In the genomic region with DNA sequence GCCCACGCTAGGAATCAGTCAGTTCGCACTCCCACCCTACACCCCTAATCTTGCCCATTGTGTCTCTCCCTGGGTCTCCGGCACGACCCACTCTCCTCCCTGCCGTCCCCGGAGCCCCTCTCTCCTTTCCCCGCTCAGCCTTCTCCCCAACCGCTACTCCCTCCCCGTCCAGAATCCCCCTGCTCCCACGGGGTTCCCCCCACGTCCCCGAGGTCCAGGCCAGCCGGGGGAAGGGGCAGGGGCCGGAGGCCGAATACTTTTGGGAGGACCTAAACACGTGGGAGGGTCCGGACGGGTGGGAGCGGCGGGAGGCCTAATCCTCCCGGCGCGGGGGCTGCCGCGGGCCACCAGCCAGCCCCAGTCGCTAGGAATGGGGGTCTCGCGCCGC, we compare ENCODE assay signal across 1 cellular context.
TF ChIP-seq lines count a peak whose summit lies in the region.

No MANE protein-coding gene starts in this region.

TF ChIP-seq in HepG2, 621 proteins besides CTCF, POLR2A, EP300 and RAD21 (continued from another document):
- TF ChIP-seq, protein P1, sequence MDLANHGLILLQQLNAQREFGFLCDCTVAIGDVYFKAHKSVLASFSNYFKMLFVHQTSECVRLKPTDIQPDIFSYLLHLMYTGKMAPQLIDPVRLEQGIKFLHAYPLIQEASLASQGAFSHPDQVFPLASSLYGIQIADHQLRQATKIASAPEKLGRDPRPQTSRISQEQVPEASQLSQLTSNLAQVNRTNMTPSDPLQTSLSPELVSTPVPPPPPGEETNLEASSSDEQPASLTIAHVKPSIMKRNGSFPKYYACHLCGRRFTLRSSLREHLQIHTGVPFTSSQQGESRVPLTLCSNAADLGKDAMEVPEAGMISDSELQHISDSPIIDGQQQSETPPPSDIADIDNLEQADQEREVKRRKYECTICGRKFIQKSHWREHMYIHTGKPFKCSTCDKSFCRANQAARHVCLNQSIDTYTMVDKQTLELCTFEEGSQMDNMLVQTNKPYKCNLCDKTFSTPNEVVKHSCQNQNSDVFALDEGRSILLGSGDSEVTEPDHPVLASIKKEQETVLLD (CRISPR knock-in tag; IDR thresholded peaks at IDR 0.05; ENCODE audit: low read depth) = peak; percentile 33; the same call in 1 of the 2 replicates
- TF ChIP-seq PHF8 (CRISPR knock-in tag; IDR thresholded peaks at IDR 0.05) (peak; percentile 43; the same call in 1 of the 2 replicates), ZKSCAN8 (CRISPR knock-in tag; IDR thresholded peaks at IDR 0.05; ENCODE audit: borderline replicate concordance) (no peak), KDM3A (CRISPR knock-in tag; IDR thresholded peaks at IDR 0.05; ENCODE audit: low read depth) (no peak), SNAPC2 (CRISPR knock-in tag; IDR thresholded peaks at IDR 0.05) (no peak), ZNF441 (CRISPR knock-in tag; IDR thresholded peaks at IDR 0.05; ENCODE audit: borderline replicate concordance) (no peak), HNRNPLL (IDR thresholded peaks at IDR 0.05; ENCODE audit: low read depth, low read length, poor library complexity, severe bottlenecking) (no peak), SIX1 (CRISPR knock-in tag; IDR thresholded peaks at IDR 0.05; ENCODE audit: borderline replicate concordance) (no peak), AGO2 (optimal IDR thresholded peaks at IDR 0.05; ENCODE audit: low read depth, low read length) (peak; percentile 44), XRCC5 (optimal IDR thresholded peaks at IDR 0.05; ENCODE audit: low read length) (no peak), ZNF484 (CRISPR knock-in tag; IDR thresholded peaks at IDR 0.05; ENCODE audit: borderline replicate concordance, low read depth) (no peak), RBM39 (IDR thresholded peaks at IDR 0.05; ENCODE audit: low read depth, low read length, poor library complexity, severe bottlenecking) (peak; percentile 61), MBNL3 (CRISPR knock-in tag; conservative IDR thresholded peaks at IDR 0.05) (no peak), RFX1 (IDR thresholded peaks at IDR 0.05) (no peak), ZNF34 (CRISPR knock-in tag; IDR thresholded peaks at IDR 0.05; ENCODE audit: borderline replicate concordance) (no peak), ZNF678 (CRISPR knock-in tag; IDR thresholded peaks at IDR 0.05) (no peak), ZFP36L2 (CRISPR knock-in tag; IDR thresholded peaks at IDR 0.05) (no peak), NKX3-1 (CRISPR knock-in tag; IDR thresholded peaks at IDR 0.05) (no peak)
- TF ChIP-seq, protein P2, sequence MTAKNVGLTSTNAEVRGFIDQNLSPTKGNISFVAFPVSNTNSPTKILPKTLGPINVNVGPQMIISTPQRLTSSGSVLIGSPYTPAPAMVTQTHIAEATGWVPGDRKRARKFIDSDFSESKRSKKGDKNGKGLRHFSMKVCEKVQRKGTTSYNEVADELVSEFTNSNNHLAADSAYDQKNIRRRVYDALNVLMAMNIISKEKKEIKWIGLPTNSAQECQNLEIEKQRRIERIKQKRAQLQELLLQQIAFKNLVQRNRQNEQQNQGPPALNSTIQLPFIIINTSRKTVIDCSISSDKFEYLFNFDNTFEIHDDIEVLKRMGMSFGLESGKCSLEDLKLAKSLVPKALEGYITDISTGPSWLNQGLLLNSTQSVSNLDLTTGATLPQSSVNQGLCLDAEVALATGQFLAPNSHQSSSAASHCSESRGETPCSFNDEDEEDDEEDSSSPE (CRISPR knock-in tag; IDR thresholded peaks at IDR 0.05) = no peak
- TF ChIP-seq, protein P3, sequence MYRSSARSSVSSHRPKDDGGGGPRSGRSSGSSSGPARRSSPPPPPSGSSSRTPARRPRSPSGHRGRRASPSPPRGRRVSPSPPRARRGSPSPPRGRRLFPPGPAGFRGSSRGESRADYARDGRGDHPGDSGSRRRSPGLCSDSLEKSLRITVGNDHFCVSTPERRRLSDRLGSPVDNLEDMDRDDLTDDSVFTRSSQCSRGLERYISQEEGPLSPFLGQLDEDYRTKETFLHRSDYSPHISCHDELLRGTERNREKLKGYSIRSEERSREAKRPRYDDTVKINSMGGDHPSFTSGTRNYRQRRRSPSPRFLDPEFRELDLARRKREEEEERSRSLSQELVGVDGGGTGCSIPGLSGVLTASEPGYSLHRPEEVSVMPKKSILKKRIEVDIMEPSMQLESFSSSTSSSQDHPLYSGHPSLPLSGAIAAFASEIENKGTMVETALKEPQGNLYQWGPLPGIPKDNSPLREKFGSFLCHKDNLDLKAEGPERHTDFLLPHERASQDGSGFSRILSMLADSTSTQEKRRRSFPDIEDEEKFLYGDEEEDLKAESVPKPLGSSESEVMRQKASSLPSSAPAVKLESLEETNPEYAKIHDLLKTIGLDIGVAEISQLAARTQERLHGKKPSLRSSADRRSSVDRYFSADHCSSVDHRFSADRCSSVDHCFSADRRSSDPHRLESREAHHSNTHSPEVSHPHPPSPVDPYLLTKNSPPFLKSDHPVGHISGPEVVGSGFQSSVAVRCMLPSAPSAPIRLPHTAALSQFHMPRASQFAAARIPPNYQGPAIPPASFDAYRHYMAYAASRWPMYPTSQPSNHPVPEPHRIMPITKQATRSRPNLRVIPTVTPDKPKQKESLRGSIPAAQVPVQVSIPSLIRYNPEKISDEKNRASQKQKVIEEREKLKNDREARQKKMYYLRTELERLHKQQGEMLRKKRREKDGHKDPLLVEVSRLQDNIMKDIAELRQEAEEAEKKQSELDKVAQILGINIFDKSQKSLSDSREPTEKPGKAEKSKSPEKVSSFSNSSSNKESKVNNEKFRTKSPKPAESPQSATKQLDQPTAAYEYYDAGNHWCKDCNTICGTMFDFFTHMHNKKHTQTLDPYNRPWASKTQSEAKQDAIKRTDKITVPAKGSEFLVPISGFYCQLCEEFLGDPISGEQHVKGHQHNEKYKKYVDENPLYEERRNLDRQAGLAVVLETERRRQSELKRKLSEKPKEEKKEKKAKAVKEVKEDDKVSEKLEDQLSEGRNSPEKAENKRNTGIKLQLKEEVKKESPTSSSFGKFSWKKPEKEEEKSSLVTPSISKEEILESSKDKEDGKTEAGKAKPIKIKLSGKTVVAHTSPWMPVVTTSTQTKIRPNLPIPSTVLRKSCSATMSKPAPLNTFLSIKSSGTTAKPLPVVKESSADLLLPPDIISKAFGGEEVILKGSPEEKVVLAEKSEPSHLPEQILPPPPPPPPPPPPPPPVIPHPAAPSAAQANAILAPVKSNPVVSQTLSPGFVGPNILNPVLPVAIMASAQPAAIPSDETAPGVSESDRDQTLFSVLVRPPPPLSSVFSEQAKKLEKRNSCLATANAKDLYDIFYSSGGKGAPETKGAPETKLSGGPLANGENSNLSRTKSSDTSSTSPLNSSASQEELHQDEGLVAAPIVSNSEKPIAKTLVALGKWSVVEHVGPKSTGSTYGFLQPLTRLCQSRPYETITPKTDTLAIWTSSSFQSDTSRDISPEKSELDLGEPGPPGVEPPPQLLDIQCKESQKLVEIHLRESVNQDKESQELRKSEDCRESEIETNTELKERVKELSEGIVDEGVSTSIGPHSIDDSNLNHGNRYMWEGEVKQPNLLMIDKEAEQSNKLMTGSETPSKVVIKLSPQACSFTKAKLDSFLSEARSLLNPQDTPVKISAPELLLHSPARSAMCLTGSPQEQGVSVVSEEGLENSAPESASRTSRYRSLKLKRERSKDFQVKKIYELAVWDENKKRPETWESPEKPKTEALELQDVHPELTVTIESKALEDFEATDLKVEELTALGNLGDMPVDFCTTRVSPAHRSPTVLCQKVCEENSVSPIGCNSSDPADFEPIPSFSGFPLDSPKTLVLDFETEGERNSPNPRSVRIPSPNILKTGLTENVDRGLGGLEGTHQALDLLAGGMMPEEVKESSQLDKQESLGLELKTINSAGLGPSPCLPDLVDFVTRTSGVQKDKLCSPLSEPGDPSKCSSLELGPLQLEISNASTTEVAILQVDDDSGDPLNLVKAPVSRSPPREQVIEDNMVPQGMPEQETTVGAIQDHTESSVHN (CRISPR knock-in tag; IDR thresholded peaks at IDR 0.05) = no peak
- TF ChIP-seq, protein P4, sequence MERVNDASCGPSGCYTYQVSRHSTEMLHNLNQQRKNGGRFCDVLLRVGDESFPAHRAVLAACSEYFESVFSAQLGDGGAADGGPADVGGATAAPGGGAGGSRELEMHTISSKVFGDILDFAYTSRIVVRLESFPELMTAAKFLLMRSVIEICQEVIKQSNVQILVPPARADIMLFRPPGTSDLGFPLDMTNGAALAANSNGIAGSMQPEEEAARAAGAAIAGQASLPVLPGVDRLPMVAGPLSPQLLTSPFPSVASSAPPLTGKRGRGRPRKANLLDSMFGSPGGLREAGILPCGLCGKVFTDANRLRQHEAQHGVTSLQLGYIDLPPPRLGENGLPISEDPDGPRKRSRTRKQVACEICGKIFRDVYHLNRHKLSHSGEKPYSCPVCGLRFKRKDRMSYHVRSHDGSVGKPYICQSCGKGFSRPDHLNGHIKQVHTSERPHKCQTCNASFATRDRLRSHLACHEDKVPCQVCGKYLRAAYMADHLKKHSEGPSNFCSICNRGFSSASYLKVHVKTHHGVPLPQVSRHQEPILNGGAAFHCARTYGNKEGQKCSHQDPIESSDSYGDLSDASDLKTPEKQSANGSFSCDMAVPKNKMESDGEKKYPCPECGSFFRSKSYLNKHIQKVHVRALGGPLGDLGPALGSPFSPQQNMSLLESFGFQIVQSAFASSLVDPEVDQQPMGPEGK (CRISPR knock-in tag; IDR thresholded peaks at IDR 0.05) = no peak
- TF ChIP-seq, protein P5, sequence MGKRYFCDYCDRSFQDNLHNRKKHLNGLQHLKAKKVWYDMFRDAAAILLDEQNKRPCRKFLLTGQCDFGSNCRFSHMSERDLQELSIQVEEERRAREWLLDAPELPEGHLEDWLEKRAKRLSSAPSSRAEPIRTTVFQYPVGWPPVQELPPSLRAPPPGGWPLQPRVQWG (CRISPR knock-in tag; IDR thresholded peaks at IDR 0.05; ENCODE audit: borderline replicate concordance, low read depth) = no peak
- TF ChIP-seq, protein P6, sequence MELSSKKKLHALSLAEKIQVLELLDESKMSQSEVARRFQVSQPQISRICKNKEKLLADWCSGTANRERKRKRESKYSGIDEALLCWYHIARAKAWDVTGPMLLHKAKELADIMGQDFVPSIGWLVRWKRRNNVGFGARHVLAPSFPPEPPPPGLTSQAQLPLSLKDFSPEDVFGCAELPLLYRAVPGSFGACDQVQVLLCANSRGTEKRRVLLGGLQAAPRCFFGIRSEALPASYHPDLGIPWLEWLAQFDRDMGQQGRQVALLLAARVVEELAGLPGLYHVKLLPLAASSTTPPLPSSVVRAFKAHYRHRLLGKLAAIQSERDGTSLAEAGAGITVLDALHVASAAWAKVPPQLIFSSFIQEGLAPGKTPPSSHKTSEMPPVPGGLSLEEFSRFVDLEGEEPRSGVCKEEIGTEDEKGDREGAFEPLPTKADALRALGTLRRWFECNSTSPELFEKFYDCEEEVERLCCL (CRISPR knock-in tag; IDR thresholded peaks at IDR 0.05; ENCODE audit: borderline replicate concordance) = no peak
